In genomic region chr10:29426420-29426819, GRCh38 we compare ENCODE assay signal across 2 cellular contexts.
A peak's percentile ranks its signal among the peaks of the same experiment; 100 is the strongest.
TF ChIP-seq lines count a peak whose summit lies in the region.

No MANE protein-coding gene starts in this region.

TF ChIP-seq in WTC11, 78 proteins besides CTCF, POLR2A, EP300 and RAD21 (continued from another document):
- TF ChIP-seq MAX (CRISPR knock-in tag; IDR thresholded peaks at IDR 0.05): no peak

TF ChIP-seq in HepG2, 621 proteins besides CTCF, POLR2A, EP300 and RAD21 (continued from another document and continues in another):
- TF ChIP-seq FUBP1 (CRISPR knock-in tag; IDR thresholded peaks at IDR 0.05; ENCODE audit: borderline replicate concordance) (no peak), SAP130 (CRISPR knock-in tag; IDR thresholded peaks at IDR 0.05; ENCODE audit: low read depth) (peak; percentile 49), IRF2 (CRISPR knock-in tag; IDR thresholded peaks at IDR 0.05) (0 out of 2 replicates have a peak, but pooled peaks have one; percentile 29), ZNF790 (CRISPR knock-in tag; IDR thresholded peaks at IDR 0.05; ENCODE audit: borderline replicate concordance) (no peak), IKZF4 (CRISPR knock-in tag; IDR thresholded peaks at IDR 0.05; ENCODE audit: borderline replicate concordance, low read depth, not compliant biosample characterization) (no peak), IKZF1 (IDR thresholded peaks at IDR 0.05) (no peak), TBL1XR1 (IDR thresholded peaks at IDR 0.05; ENCODE audit: borderline replicate concordance, low read length, partially characterized antibody) (no peak), ZNF761 (CRISPR knock-in tag; conservative IDR thresholded peaks at IDR 0.05) (no peak), NONO (IDR thresholded peaks at IDR 0.05) (no peak), NONO (CRISPR knock-in tag; conservative IDR thresholded peaks at IDR 0.05) (no peak), NFRKB (IDR thresholded peaks at IDR 0.05) (no peak), NPAS2 (CRISPR knock-in tag; IDR thresholded peaks at IDR 0.05; ENCODE audit: borderline replicate concordance) (no peak), ZNF34 (CRISPR knock-in tag; IDR thresholded peaks at IDR 0.05; ENCODE audit: borderline replicate concordance) (no peak), ZNF496 (CRISPR knock-in tag; IDR thresholded peaks at IDR 0.05; ENCODE audit: insufficient replicate concordance) (no peak), ARID5B (CRISPR knock-in tag; IDR thresholded peaks at IDR 0.05) (peak; percentile 78), FOXP1 (IDR thresholded peaks at IDR 0.05) (no peak), FOXP1 (CRISPR knock-in tag; IDR thresholded peaks at IDR 0.05) (peak; percentile 50), ZNF773 (CRISPR knock-in tag; IDR thresholded peaks at IDR 0.05; ENCODE audit: borderline replicate concordance) (no peak), ZNF552 (CRISPR knock-in tag; IDR thresholded peaks at IDR 0.05; ENCODE audit: borderline replicate concordance) (no peak), CEBPZ (IDR thresholded peaks at IDR 0.05; ENCODE audit: low read length) (no peak), SOX13 (IDR thresholded peaks at IDR 0.05) (no peak), SOX13 (CRISPR knock-in tag; conservative IDR thresholded peaks at IDR 0.05 in 1 of 2, IDR thresholded peaks at IDR 0.05 in 1 of 2) (peak in 1 of 2 experiments; percentile 62; a peak in 2 of 4 replicates), ONECUT2 (CRISPR knock-in tag; IDR thresholded peaks at IDR 0.05) (no peak), FOSL2 (CRISPR knock-in tag; IDR thresholded peaks at IDR 0.05) (peak; percentile 86), IKZF5 (CRISPR knock-in tag; IDR thresholded peaks at IDR 0.05) (peak; percentile 29; the same call in 1 of the 2 replicates), USF2 (IDR thresholded peaks at IDR 0.05; ENCODE audit: low read depth, low read length) (no peak), USF2 (CRISPR knock-in tag; IDR thresholded peaks at IDR 0.05; ENCODE audit: borderline replicate concordance) (no peak), PPARG (CRISPR knock-in tag; conservative IDR thresholded peaks at IDR 0.05) (peak; percentile 43; the same call in 1 of the 2 replicates), U2AF1 (optimal IDR thresholded peaks at IDR 0.05; ENCODE audit: low read depth, low read length) (no peak), RARG (CRISPR knock-in tag; IDR thresholded peaks at IDR 0.05; ENCODE audit: low read depth) (no peak), GATAD2A (CRISPR knock-in tag; IDR thresholded peaks at IDR 0.05) (peak; percentile 73), GTF3A (CRISPR knock-in tag; conservative IDR thresholded peaks at IDR 0.05) (no peak), ATF6 (CRISPR knock-in tag; conservative IDR thresholded peaks at IDR 0.05) (no peak), PRPF4 (IDR thresholded peaks at IDR 0.05; ENCODE audit: low read depth, low read length, poor library complexity, severe bottlenecking) (no peak), RBM22 (optimal IDR thresholded peaks at IDR 0.05; ENCODE audit: low read length) (no peak), ZNF770 (CRISPR knock-in tag; IDR thresholded peaks at IDR 0.05) (no peak), FOXP4 (CRISPR knock-in tag; IDR thresholded peaks at IDR 0.05) (peak; percentile 40; the same call in 1 of the 2 replicates), NFYC (CRISPR knock-in tag; IDR thresholded peaks at IDR 0.05) (no peak), CEBPB (IDR thresholded peaks at IDR 0.05; ENCODE audit: borderline replicate concordance, low read depth, low read length) (no peak), ZNF382 (CRISPR knock-in tag; IDR thresholded peaks at IDR 0.05; ENCODE audit: borderline replicate concordance) (no peak), LCORL (IDR thresholded peaks at IDR 0.05) (no peak), LCORL (CRISPR knock-in tag; IDR thresholded peaks at IDR 0.05) (peak; percentile 55; the same call in 1 of the 2 replicates), ZNF296 (CRISPR knock-in tag; conservative IDR thresholded peaks at IDR 0.05) (no peak), ZNF737 (CRISPR knock-in tag; IDR thresholded peaks at IDR 0.05; ENCODE audit: borderline replicate concordance) (no peak)
